ENCODE assay signal across 8 cellular contexts in genomic region chr11:70271635-70271953, GRCh38. TPM values are rescaled to one million over a fixed set of nuclear protein-coding genes. Genes with fewer than 3 reads are reported as not detected.
DNase-seq lines count a peak whose midpoint lies in the region; ATAC-seq and TF ChIP-seq lines count a peak whose summit lies in the region.

No MANE protein-coding gene starts in this region.

- intact Hi-C loops in CD8-positive, alpha-beta T cell (cut with DNase I, micrococcal nuclease) = loop anchor here (5.0 to 10.0 kb wide), 5 partner anchors 126 to 1656 kb away; partner anchors contain the start of genes CTTN (in 1 of the 2), LTO1 (in 1 of the 2), NADSYN1 (in 1 of the 2) and RNF121 (in 1 of the 2)
- intact Hi-C loops in Panc1 (cut with micrococcal nuclease; ENCODE audit: unreplicated experiment) = no loop called here

- H3K27ac ChIP-seq in CD8-positive, alpha-beta T cell (ENCODE audit: low read depth, low read length) = no peak overlapping the region
- peak overlapping the region; percentile 81 for H3K27ac ChIP-seq in Panc1 (ENCODE audit: low read length)
- H3K27ac ChIP-seq in esophagus (ENCODE audit: low read depth in 2 of 2, low read length in 1 of 2) = peak overlapping the region in 1 of 2 donors; percentile 16
- peak overlapping the region; percentile 79 for H3K27ac ChIP-seq in osteoblast (ENCODE audit: low read depth, low read length)
- no peak overlapping the region for H3K27ac ChIP-seq in RWPE1

- H3K4me1 ChIP-seq in CD8-positive, alpha-beta T cell (ENCODE audit: insufficient read depth, low read length) = peaks cover 16% of the 10 kb centered on the region
- H3K4me1 ChIP-seq in Panc1 (ENCODE audit: control insufficient read depth, insufficient read depth, low read length) (peaks cover 14% of the 10 kb centered on the region), esophagus (ENCODE audit: control insufficient read depth in 2 of 2, insufficient read depth in 2 of 2, low read length in 1 of 2) (peaks cover 2 to 3% of the 10 kb centered on the region in 2 donors), osteoblast (ENCODE audit: insufficient read depth, low read length) (peaks cover 11% of the 10 kb centered on the region)

- peak overlapping the region; percentile 61 for H3K4me3 ChIP-seq in CD8-positive, alpha-beta T cell (ENCODE audit: low read depth, low read length)
- H3K4me3 ChIP-seq in Panc1 (ENCODE audit: low read depth in 2 of 2, low read length in 2 of 2) (peak overlapping the region; percentile 88 to 89), esophagus (ENCODE audit: low read depth in 1 of 2, low read length in 2 of 2) (peak overlapping the region; percentile 77 to 92), osteoblast (ENCODE audit: insufficient read depth, low read length) (peak overlapping the region; percentile 93)

- H3K27me3 Mint-ChIP-seq in CD8-positive, alpha-beta T cell (ENCODE audit: low read depth) = peaks cover 7% of the 10 kb centered on the region

- peak overlapping the region; percentile 95 for H3K4me2 ChIP-seq in osteoblast (ENCODE audit: insufficient read depth, low read length)

- no peaks in the 10 kb centered on the region for H3K9me3 Mint-ChIP-seq in CD8-positive, alpha-beta T cell

- peak overlapping the region; percentile 87 for H3K4me3 Mint-ChIP-seq in CD8-positive, alpha-beta T cell

- POLR2A ChIA-PET in CD8-positive, alpha-beta T cell (lab: Charles Lee) = no interaction called here
- POLR2A ChIA-PET in Panc1 (lab: Charles Lee) = interaction anchor here (0.7 kb wide), 1 partner anchor 59 kb away, joined by 7 read pairs; no protein-coding TSS in a partner anchor
- POLR2A ChIA-PET in RWPE1 (lab: Yijun Ruan, JAX; ENCODE audit: low non-redundant PET) = no interaction called here

- no TSS peak for BruUV-seq in Panc1 (replicated peaks; lab: Mats Ljungman, UMichigan)

- H3K36me3 Mint-ChIP-seq in CD8-positive, alpha-beta T cell = peaks cover 44% of the 10 kb centered on the region

- H3K27me3 ChIP-seq in CD8-positive, alpha-beta T cell (ENCODE audit: insufficient read depth, low read length) = no peaks in the 10 kb centered on the region
- H3K27me3 ChIP-seq in Panc1 (ENCODE audit: control insufficient read depth, insufficient read depth, low read length) = no peaks in the 10 kb centered on the region
- no peaks in the 10 kb centered on the region for H3K27me3 ChIP-seq in esophagus (ENCODE audit: control insufficient read depth in 1 of 2, insufficient read depth in 2 of 2, low read length in 2 of 2)
- H3K27me3 ChIP-seq in osteoblast (ENCODE audit: insufficient read depth, low read length) = peaks cover 13% of the 10 kb centered on the region

- peaks cover 35% of the 10 kb centered on the region for H4K20me1 ChIP-seq in osteoblast (ENCODE audit: insufficient read depth, low read length)

- no peak overlapping the region for H2AFZ ChIP-seq in osteoblast (ENCODE audit: low read length)

- H3K9me3 ChIP-seq in CD8-positive, alpha-beta T cell (ENCODE audit: low read length) = no peaks in the 10 kb centered on the region
- H3K9me3 ChIP-seq in Panc1 (ENCODE audit: control insufficient read depth, insufficient read depth, low read depth, low read length) (no peaks in the 10 kb centered on the region), esophagus (ENCODE audit: control insufficient read depth in 2 of 2, insufficient read depth in 1 of 2, low read depth in 1 of 2, low read length in 1 of 2) (no peaks in the 10 kb centered on the region), osteoblast (ENCODE audit: low read depth, low read length) (no peaks in the 10 kb centered on the region)

- no peak for TF ChIP-seq CTCF in CD8-positive, alpha-beta T cell (IDR thresholded peaks at IDR 0.05)
- no peak for TF ChIP-seq CTCF in Panc1 (IDR thresholded peaks at IDR 0.05)
- TF ChIP-seq CTCF in osteoblast (IDR thresholded peaks at IDR 0.05; ENCODE audit: extremely low read depth, low read depth, low read length) = no peak
- TF ChIP-seq CTCF in RWPE1 (conservative IDR thresholded peaks at IDR 0.05; ENCODE audit: low read depth) = no peak

- 7 to 12% methylated on average over 2 of the region's 2 CpGs for WGBS in esophagus, 2 donors

- DNase-seq in CD8-positive, alpha-beta T cell = no peak
- DNase-seq in Panc1 (ENCODE audit: low read depth, low spot score) (no peak), osteoblast (ENCODE audit: insufficient read length, low spot score, missing footprints) (no peak), UCSD-AML1 (lab: John Stamatoyannopoulos, UW; ENCODE audit: unreplicated experiment) (no peak), RWPE1 (ENCODE audit: low spot score) (no peak), EL (no peak)
- DNase-seq in stimulated activated CD4-positive, alpha-beta T cell treated with anti-CD3 and anti-CD28 coated beads, Interleukin-15, amount 100 ng/mL, for 24 hours = no peak

- peak overlapping the region; percentile 84 for H3K27ac Mint-ChIP-seq in CD8-positive, alpha-beta T cell

- H3K4me1 Mint-ChIP-seq in CD8-positive, alpha-beta T cell (ENCODE audit: low read depth) = peaks cover 57% of the 10 kb centered on the region

- peaks cover 60% of the 10 kb centered on the region for H3K79me2 ChIP-seq in osteoblast (ENCODE audit: insufficient read depth, low read length)

- in situ Hi-C loops in Panc1 (cut with HindIII; ENCODE audit: low pct_unique_long_range_greater_than_20kb, low sequenced_read_pairs) = no loop called here

- CTCF ChIA-PET in CD8-positive, alpha-beta T cell (lab: Charles Lee) = interaction anchor here (1.0 kb wide), 1 partner anchor 40 kb away, joined by 3 read pairs; no protein-coding TSS in a partner anchor
- CTCF ChIA-PET in Panc1 (lab: Charles Lee) = no interaction called here
- CTCF ChIA-PET in RWPE1 (lab: Yijun Ruan, JAX) = interaction anchor here (0.7 kb wide), 1 partner anchor 147 kb away, joined by 5 read pairs; no protein-coding TSS in a partner anchor

- H3K36me3 ChIP-seq in CD8-positive, alpha-beta T cell (ENCODE audit: insufficient read depth, low read length) = no peaks in the 10 kb centered on the region
- H3K36me3 ChIP-seq in Panc1 (ENCODE audit: control insufficient read depth, insufficient read depth, low read length) (peaks cover 24% of the 10 kb centered on the region), esophagus (ENCODE audit: control insufficient read depth in 2 of 2, insufficient read depth in 2 of 2, low read length in 1 of 2) (peaks cover 0 to 13% of the 10 kb centered on the region in 2 donors), osteoblast (ENCODE audit: insufficient read depth, low read length) (peaks cover 39% of the 10 kb centered on the region)

- ATAC-seq in CD8-positive, alpha-beta T cell = no peak
- no peak for ATAC-seq in Panc1

RNA-seq across cellular contexts. Expression of gene PPFIA1, which starts 1.1 kb away (rescaled TPM):
- 10 to 100 TPM; 36.3 to 40.4 TPM for total RNA-seq in CD8-positive, alpha-beta T cell
- total RNA-seq in Panc1 (2021; ENCODE audit: unreplicated experiment) (101 TPM), osteoblast (93.7 and 110 TPM in 2 replicates)
- 80.7 TPM for polyA plus RNA-seq in Panc1 (2012; ENCODE audit: insufficient read length)
- 10 to 100 TPM; 13.0 to 14.8 TPM for polyA plus RNA-seq in esophagus

Comparison
In these comparisons a context has a peak if more than half of its experiments do, and no peak if none do; other contexts are left out.
1. H3K27ac ChIP-seq: peak in Panc1 (single experiment) and osteoblast (single experiment); none in CD8-positive, alpha-beta T cell (single experiment) and RWPE1 (single experiment).
2. Peak in every context shown above with its lines, with median percentiles within 50 percentile points of each other: H3K4me3 ChIP-seq.